ENCODE assay signal across 11 cellular contexts in genomic region chr4:25223770-25224375, GRCh38. TPM values are rescaled to one million over a fixed set of nuclear protein-coding genes. Genes with fewer than 3 reads are reported as not detected.
A peak's percentile ranks its signal among the peaks of the same experiment; 100 is the strongest.
DNase-seq lines count a peak whose midpoint lies in the region; ATAC-seq and TF ChIP-seq lines count a peak whose summit lies in the region.
"Had no signal": no experiment of that assay in that cellular context is flagged by ENCODE, and none has a peak within 500 bp of the region (broad histone marks: within the 10 kb centered on the region; RNA-seq: fewer than 3 reads in every experiment).

No MANE protein-coding gene starts in this region.

- intact Hi-C loops in lower leg skin (cut with DNase I; ENCODE audit: low total_unique reads) (no loop called here), gastrocnemius medialis (cut with DNase I; ENCODE audit: low total_unique reads) (no loop called here)

- H3K36me3 ChIP-seq in gastrocnemius medialis = no peaks in the 10 kb centered on the region

- H3K27ac ChIP-seq in substantia nigra (ENCODE audit: low read depth, low read length, poor library complexity, severe bottlenecking) (no peak overlapping the region), gastrocnemius medialis (no peak overlapping the region)

- no peak for ATAC-seq in gastrocnemius medialis
- ATAC-seq: natural killer cell treated with Interleukin-12 subunit alpha and Interleukin-12 subunit beta and Interleukin-15 and Interleukin-18, amount 100 ng/mL, for 72 hours had no signal

- H3K9me3 ChIP-seq in gastrocnemius medialis = no peaks in the 10 kb centered on the region

- 81 to 86% methylated on average over 9 of the region's 9 CpGs for WGBS in lower leg skin, 2 donors

- H3K4me1 ChIP-seq in gastrocnemius medialis = no peaks in the 10 kb centered on the region

- no peak for TF ChIP-seq CTCF in astrocyte of the spinal cord (IDR thresholded peaks at IDR 0.05; ENCODE audit: low read depth, low read length)
- no peak for TF ChIP-seq CTCF in lower leg skin (IDR thresholded peaks at IDR 0.05)
- no peak for TF ChIP-seq CTCF in gastrocnemius medialis (IDR thresholded peaks at IDR 0.05 in 4 of 5, conservative IDR thresholded peaks at IDR 0.05 in 1 of 5)

- in situ Hi-C loops in astrocyte of the spinal cord (cut with HindIII; ENCODE audit: low sequenced_read_pairs) = no loop called here
- in situ Hi-C loops in gastrocnemius medialis (cut with MboI; ENCODE audit: low sequenced_read_pairs in 4 of 4) = no loop called here

- DNase-seq in NCI-H2171 treated with DMSO at 0.1 percent for 48 hours (lab: John Stamatoyannopoulos, UW) (peak; percentile 35), NCI-H2171 (lab: John Stamatoyannopoulos, UW) (no peak), astrocyte of the spinal cord (ENCODE audit: low read depth, low spot score) (peak; percentile 48), left kidney (ENCODE audit: low read depth, low spot score) (peak; percentile 51), lower leg skin (ENCODE audit: low spot score in 2 of 2) (no peak), substantia nigra (lab: John Stamatoyannopoulos, UW) (no peak), gastrocnemius medialis (no peak)
- peak; percentile 25 for DNase-seq in Jurkat, Clone E6-1 (ENCODE audit: low read depth, low spot score)
- DNase-seq: activated CD4-positive, alpha-beta T cell treated with anti-CD3 and anti-CD28 coated beads for 1 hour; anterior cingulate cortex had no signal

- no peaks in the 10 kb centered on the region for H3K27me3 ChIP-seq in gastrocnemius medialis

- TF ChIP-seq POLR2A in lower leg skin (IDR thresholded peaks at IDR 0.05) (no peak), gastrocnemius medialis (IDR thresholded peaks at IDR 0.05) (no peak)

- H3K4me3 ChIP-seq in Jurkat, Clone E6-1 (ENCODE audit: low read length) = no peak overlapping the region
- H3K4me3 ChIP-seq in astrocyte of the spinal cord (ENCODE audit: low read depth, low read length) = no peak overlapping the region
- no peak overlapping the region for H3K4me3 ChIP-seq in lower leg skin (ENCODE audit: low read depth, poor library complexity, severe bottlenecking)
- no peak overlapping the region for H3K4me3 ChIP-seq in gastrocnemius medialis

RNA-seq across cellular contexts. Expression of gene PI4K2B, which starts 10.0 kb away (rescaled TPM):
- polyA plus RNA-seq in Jurkat, Clone E6-1 (2012; ENCODE audit: insufficient read depth, insufficient read length) = 15.2 TPM
- total RNA-seq in lower leg skin = 10 to 100 TPM; 17.9 to 25.6 (median 18.8) TPM
- 1 to 10 TPM in 3 of 4 donors, under 1 TPM in 1; 0.92 to 3.6 (median 3.0) TPM for total RNA-seq in gastrocnemius medialis

Comparison
In these comparisons a context has a peak if more than half of its experiments do, and no peak if none do; other contexts are left out.
1. DNase-seq: peak in NCI-H2171 treated with DMSO at 0.1 percent for 48 hours (single experiment), Jurkat, Clone E6-1 (single experiment), astrocyte of the spinal cord (single experiment) and left kidney (single experiment); none in NCI-H2171 (single experiment), lower leg skin (0 of 2), substantia nigra (0 of 49) and gastrocnemius medialis (0 of 2).
2. RNA of gene PI4K2B, which starts 10.0 kb away (total RNA-seq): 17.9 to 25.6 TPM in lower leg skin; 0.92 to 3.6 TPM in gastrocnemius medialis; every median in the first group is over 4 times any median in the second.